ENCODE assay signal across 21 cellular contexts in the genomic region with DNA sequence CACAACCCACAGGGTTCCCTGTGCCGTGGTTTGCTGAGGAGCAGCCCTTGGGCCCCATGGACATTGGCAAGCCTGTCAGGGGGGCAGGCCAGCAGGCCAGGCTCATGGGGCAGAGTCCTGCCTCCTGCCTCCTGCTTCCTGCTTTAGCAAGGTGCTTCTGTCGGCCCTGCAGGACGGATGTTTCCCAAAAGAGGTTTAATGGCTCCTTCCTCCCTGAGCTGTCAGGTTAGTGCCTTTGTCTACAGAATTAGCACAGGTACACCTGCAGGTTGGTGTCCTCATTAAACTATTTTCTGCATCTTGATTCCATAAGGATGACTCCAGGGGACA.
"Had no signal": no experiment of that assay in that cellular context is flagged by ENCODE, and none has a peak within 500 bp of the region (broad histone marks: within the 10 kb centered on the region; RNA-seq: fewer than 3 reads in every experiment).

No MANE protein-coding gene starts in this region.

- H3K27me3 ChIP-seq: colonic mucosa, esophagus muscularis mucosa, gastroesophageal sphincter, heart left ventricle, hepatocyte, left lung had no signal

- H3K4me2 ChIP-seq: hepatocyte had no signal

- DNase-seq: colonic mucosa; cortex of kidney; effector CD8-positive, alpha-beta T cell; effector memory CD8-positive, alpha-beta T cell; foreskin keratinocyte; heart left ventricle; hypothalamus; immature natural killer cell; left cardiac atrium; left lung; left ventricle myocardium superior; lower lobe of right lung; mesendoderm; mucosa of descending colon; naive B cell had no signal

- H3K79me2 ChIP-seq: hepatocyte had no signal

- H3K27ac ChIP-seq: colonic mucosa, esophagus muscularis mucosa, foreskin keratinocyte, gastroesophageal sphincter, heart left ventricle, hepatocyte, left lung, lower lobe of right lung had no signal

- FAIRE-seq: endothelial cell of umbilical vein, frontal cortex, keratinocyte had no signal

- H3K9me3 ChIP-seq: colonic mucosa, esophagus muscularis mucosa, gastroesophageal sphincter, heart left ventricle, left lung, lower lobe of right lung, mucosa of descending colon had no signal

- H3K4me3 ChIP-seq: colonic mucosa, esophagus muscularis mucosa, gastroesophageal sphincter, heart left ventricle, hepatocyte, left lung, lower lobe of right lung, mucosa of descending colon had no signal

- ATAC-seq: effector memory CD8-positive, alpha-beta T cell; foreskin keratinocyte; gastroesophageal sphincter; heart left ventricle; left cardiac atrium; left lung; left ventricle myocardium superior; lower lobe of right lung; mucosa of descending colon had no signal

- H3K4me1 ChIP-seq: colonic mucosa, lower lobe of right lung had no signal

- H2AFZ ChIP-seq: hepatocyte had no signal

- H3K36me3 ChIP-seq: colonic mucosa, esophagus muscularis mucosa, gastroesophageal sphincter, heart left ventricle, left lung, lower lobe of right lung had no signal
